In genomic region chr17:6699997-6700947, GRCh38 we compare ENCODE assay signal across 1 cellular context.
TF ChIP-seq lines count a peak whose summit lies in the region.

No MANE protein-coding gene starts in this region.

TF ChIP-seq in HepG2, 621 proteins besides CTCF, POLR2A, EP300 and RAD21 (continued from another document and continues in another):
- TF ChIP-seq, protein P1, sequence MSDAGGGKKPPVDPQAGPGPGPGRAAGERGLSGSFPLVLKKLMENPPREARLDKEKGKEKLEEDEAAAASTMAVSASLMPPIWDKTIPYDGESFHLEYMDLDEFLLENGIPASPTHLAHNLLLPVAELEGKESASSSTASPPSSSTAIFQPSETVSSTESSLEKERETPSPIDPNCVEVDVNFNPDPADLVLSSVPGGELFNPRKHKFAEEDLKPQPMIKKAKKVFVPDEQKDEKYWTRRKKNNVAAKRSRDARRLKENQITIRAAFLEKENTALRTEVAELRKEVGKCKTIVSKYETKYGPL (CRISPR knock-in tag; IDR thresholded peaks at IDR 0.05) = no peak
- no peak; the same call in 1 of the 2 replicates for TF ChIP-seq ZNF607 (CRISPR knock-in tag; IDR thresholded peaks at IDR 0.05; ENCODE audit: borderline replicate concordance)
- TF ChIP-seq SOX6 (IDR thresholded peaks at IDR 0.05) = no peak
- TF ChIP-seq SOX6 (CRISPR knock-in tag; IDR thresholded peaks at IDR 0.05) = peak; percentile 100
- no peak for TF ChIP-seq KLF13 (CRISPR knock-in tag; IDR thresholded peaks at IDR 0.05)
- TF ChIP-seq, protein P2, sequence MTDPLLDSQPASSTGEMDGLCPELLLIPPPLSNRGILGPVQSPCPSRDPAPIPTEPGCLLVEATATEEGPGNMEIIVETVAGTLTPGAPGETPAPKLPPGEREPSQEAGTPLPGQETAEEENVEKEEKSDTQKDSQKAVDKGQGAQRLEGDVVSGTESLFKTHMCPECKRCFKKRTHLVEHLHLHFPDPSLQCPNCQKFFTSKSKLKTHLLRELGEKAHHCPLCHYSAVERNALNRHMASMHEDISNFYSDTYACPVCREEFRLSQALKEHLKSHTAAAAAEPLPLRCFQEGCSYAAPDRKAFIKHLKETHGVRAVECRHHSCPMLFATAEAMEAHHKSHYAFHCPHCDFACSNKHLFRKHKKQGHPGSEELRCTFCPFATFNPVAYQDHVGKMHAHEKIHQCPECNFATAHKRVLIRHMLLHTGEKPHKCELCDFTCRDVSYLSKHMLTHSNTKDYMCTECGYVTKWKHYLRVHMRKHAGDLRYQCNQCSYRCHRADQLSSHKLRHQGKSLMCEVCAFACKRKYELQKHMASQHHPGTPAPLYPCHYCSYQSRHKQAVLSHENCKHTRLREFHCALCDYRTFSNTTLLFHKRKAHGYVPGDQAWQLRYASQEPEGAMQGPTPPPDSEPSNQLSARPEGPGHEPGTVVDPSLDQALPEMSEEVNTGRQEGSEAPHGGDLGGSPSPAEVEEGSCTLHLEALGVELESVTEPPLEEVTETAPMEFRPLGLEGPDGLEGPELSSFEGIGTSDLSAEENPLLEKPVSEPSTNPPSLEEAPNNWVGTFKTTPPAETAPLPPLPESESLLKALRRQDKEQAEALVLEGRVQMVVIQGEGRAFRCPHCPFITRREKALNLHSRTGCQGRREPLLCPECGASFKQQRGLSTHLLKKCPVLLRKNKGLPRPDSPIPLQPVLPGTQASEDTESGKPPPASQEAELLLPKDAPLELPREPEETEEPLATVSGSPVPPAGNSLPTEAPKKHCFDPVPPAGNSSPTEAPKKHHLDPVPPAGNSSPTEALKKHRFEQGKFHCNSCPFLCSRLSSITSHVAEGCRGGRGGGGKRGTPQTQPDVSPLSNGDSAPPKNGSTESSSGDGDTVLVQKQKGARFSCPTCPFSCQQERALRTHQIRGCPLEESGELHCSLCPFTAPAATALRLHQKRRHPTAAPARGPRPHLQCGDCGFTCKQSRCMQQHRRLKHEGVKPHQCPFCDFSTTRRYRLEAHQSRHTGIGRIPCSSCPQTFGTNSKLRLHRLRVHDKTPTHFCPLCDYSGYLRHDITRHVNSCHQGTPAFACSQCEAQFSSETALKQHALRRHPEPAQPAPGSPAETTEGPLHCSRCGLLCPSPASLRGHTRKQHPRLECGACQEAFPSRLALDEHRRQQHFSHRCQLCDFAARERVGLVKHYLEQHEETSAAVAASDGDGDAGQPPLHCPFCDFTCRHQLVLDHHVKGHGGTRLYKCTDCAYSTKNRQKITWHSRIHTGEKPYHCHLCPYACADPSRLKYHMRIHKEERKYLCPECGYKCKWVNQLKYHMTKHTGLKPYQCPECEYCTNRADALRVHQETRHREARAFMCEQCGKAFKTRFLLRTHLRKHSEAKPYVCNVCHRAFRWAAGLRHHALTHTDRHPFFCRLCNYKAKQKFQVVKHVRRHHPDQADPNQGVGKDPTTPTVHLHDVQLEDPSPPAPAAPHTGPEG (CRISPR knock-in tag; IDR thresholded peaks at IDR 0.05) = 0 out of 2 replicates have a peak, but pooled peaks have one; percentile 28
- no peak for TF ChIP-seq NPAS2 (CRISPR knock-in tag; IDR thresholded peaks at IDR 0.05; ENCODE audit: borderline replicate concordance)
- no peak for TF ChIP-seq JARID2 (CRISPR knock-in tag; IDR thresholded peaks at IDR 0.05; ENCODE audit: insufficient replicate concordance)
- peak; percentile 81; the same call in 1 of the 2 replicates for TF ChIP-seq TRIM24 (CRISPR knock-in tag; IDR thresholded peaks at IDR 0.05)
- TF ChIP-seq, protein P3, sequence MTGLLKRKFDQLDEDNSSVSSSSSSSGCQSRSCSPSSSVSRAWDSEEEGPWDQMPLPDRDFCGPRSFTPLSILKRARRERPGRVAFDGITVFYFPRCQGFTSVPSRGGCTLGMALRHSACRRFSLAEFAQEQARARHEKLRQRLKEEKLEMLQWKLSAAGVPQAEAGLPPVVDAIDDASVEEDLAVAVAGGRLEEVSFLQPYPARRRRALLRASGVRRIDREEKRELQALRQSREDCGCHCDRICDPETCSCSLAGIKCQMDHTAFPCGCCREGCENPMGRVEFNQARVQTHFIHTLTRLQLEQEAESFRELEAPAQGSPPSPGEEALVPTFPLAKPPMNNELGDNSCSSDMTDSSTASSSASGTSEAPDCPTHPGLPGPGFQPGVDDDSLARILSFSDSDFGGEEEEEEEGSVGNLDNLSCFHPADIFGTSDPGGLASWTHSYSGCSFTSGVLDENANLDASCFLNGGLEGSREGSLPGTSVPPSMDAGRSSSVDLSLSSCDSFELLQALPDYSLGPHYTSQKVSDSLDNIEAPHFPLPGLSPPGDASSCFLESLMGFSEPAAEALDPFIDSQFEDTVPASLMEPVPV (CRISPR knock-in tag; IDR thresholded peaks at IDR 0.05) = peak; percentile 80
- TF ChIP-seq ZSCAN9 (CRISPR knock-in tag; IDR thresholded peaks at IDR 0.05; ENCODE audit: borderline replicate concordance) = peak; percentile 94
- 0 out of 2 replicates have a peak, but pooled peaks have one; percentile 47 for TF ChIP-seq ISX (CRISPR knock-in tag; conservative IDR thresholded peaks at IDR 0.05)
- TF ChIP-seq ZNF570 (CRISPR knock-in tag; IDR thresholded peaks at IDR 0.05; ENCODE audit: borderline replicate concordance) = 0 out of 2 replicates have a peak, but pooled peaks have one; percentile 44
- no peak for TF ChIP-seq ZNF432 (CRISPR knock-in tag; IDR thresholded peaks at IDR 0.05; ENCODE audit: borderline replicate concordance)
- peak; percentile 57 for TF ChIP-seq ZNF280D (CRISPR knock-in tag; IDR thresholded peaks at IDR 0.05)
- peak; percentile 48; the same call in 1 of the 2 replicates for TF ChIP-seq ELF1 (CRISPR knock-in tag; IDR thresholded peaks at IDR 0.05)
- TF ChIP-seq ZNF761 (CRISPR knock-in tag; conservative IDR thresholded peaks at IDR 0.05) = no peak; the same call in 1 of the 2 replicates
- no peak for TF ChIP-seq EHMT2 (IDR thresholded peaks at IDR 0.05; ENCODE audit: borderline replicate concordance, low read depth, low read length)
- TF ChIP-seq ZNF383 (CRISPR knock-in tag; IDR thresholded peaks at IDR 0.05; ENCODE audit: borderline replicate concordance) = no peak
- TF ChIP-seq RARG (CRISPR knock-in tag; IDR thresholded peaks at IDR 0.05; ENCODE audit: low read depth) = no peak
- no peak for TF ChIP-seq ZNF260 (CRISPR knock-in tag; IDR thresholded peaks at IDR 0.05; ENCODE audit: borderline replicate concordance, low read depth)
- TF ChIP-seq SETDB1 (CRISPR knock-in tag; IDR thresholded peaks at IDR 0.05; ENCODE audit: borderline replicate concordance) = no peak
- no peak; the same call in 1 of the 2 replicates for TF ChIP-seq ZNF792 (CRISPR knock-in tag; IDR thresholded peaks at IDR 0.05)
- peak; percentile 77; the same call in 1 of the 2 replicates for TF ChIP-seq ZNF788 (CRISPR knock-in tag; IDR thresholded peaks at IDR 0.05; ENCODE audit: borderline replicate concordance)
- TF ChIP-seq SP5 (CRISPR knock-in tag; IDR thresholded peaks at IDR 0.05; ENCODE audit: borderline replicate concordance, low read depth) = peak; percentile 13; the same call in 1 of the 2 replicates
- peak; percentile 56 for TF ChIP-seq ZNF430 (CRISPR knock-in tag; IDR thresholded peaks at IDR 0.05)
- TF ChIP-seq HMG20A (CRISPR knock-in tag; IDR thresholded peaks at IDR 0.05; ENCODE audit: borderline replicate concordance) = peak; percentile 94
- TF ChIP-seq ELF4 (CRISPR knock-in tag; IDR thresholded peaks at IDR 0.05; ENCODE audit: borderline replicate concordance) = peak; percentile 94
- no peak for TF ChIP-seq SMARCC2 (IDR thresholded peaks at IDR 0.05)
- TF ChIP-seq ZBTB44 (CRISPR knock-in tag; IDR thresholded peaks at IDR 0.05) = no peak
- TF ChIP-seq SRF (IDR thresholded peaks at IDR 0.05; ENCODE audit: low read depth, low read length) = no peak
- TF ChIP-seq ATF1 (CRISPR knock-in tag; IDR thresholded peaks at IDR 0.05) = peak; percentile 79
- TF ChIP-seq HIC2 (CRISPR knock-in tag; IDR thresholded peaks at IDR 0.05; ENCODE audit: low read depth) = peak; percentile 81; the same call in 1 of the 2 replicates
- TF ChIP-seq BCL3 (CRISPR knock-in tag; IDR thresholded peaks at IDR 0.05) = peak; percentile 32; the same call in 1 of the 2 replicates
- no peak for TF ChIP-seq SAFB2 (CRISPR knock-in tag; IDR thresholded peaks at IDR 0.05; ENCODE audit: borderline replicate concordance, low read depth)
- peak; percentile 74; the same call in 1 of the 2 replicates for TF ChIP-seq TCF7L2 (IDR thresholded peaks at IDR 0.05; ENCODE audit: low read depth, low read length)
- peak; percentile 100 for TF ChIP-seq BCL6 (CRISPR knock-in tag; IDR thresholded peaks at IDR 0.05)
- no peak for TF ChIP-seq ZFP82 (CRISPR knock-in tag; IDR thresholded peaks at IDR 0.05; ENCODE audit: borderline replicate concordance)
- TF ChIP-seq, protein P4, sequence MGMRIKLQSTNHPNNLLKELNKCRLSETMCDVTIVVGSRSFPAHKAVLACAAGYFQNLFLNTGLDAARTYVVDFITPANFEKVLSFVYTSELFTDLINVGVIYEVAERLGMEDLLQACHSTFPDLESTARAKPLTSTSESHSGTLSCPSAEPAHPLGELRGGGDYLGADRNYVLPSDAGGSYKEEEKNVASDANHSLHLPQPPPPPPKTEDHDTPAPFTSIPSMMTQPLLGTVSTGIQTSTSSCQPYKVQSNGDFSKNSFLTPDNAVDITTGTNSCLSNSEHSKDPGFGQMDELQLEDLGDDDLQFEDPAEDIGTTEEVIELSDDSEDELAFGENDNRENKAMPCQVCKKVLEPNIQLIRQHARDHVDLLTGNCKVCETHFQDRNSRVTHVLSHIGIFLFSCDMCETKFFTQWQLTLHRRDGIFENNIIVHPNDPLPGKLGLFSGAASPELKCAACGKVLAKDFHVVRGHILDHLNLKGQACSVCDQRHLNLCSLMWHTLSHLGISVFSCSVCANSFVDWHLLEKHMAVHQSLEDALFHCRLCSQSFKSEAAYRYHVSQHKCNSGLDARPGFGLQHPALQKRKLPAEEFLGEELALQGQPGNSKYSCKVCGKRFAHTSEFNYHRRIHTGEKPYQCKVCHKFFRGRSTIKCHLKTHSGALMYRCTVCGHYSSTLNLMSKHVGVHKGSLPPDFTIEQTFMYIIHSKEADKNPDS (CRISPR knock-in tag; IDR thresholded peaks at IDR 0.05) = peak; percentile 92; the same call in 1 of the 2 replicates
- TF ChIP-seq MATR3 (CRISPR knock-in tag; IDR thresholded peaks at IDR 0.05) = no peak
- TF ChIP-seq HIVEP1 (CRISPR knock-in tag; IDR thresholded peaks at IDR 0.05) = no peak
- no peak for TF ChIP-seq ZNF274 (CRISPR knock-in tag; IDR thresholded peaks at IDR 0.05)
- 0 out of 2 replicates have a peak, but pooled peaks have one; percentile 38 for TF ChIP-seq TSC22D2 (CRISPR knock-in tag; IDR thresholded peaks at IDR 0.05; ENCODE audit: borderline replicate concordance)
- TF ChIP-seq AGO2 (optimal IDR thresholded peaks at IDR 0.05; ENCODE audit: low read depth, low read length) = no peak
- no peak for TF ChIP-seq ATM (IDR thresholded peaks at IDR 0.05; ENCODE audit: borderline replicate concordance)
- TF ChIP-seq ATF7-NPFF (CRISPR knock-in tag; IDR thresholded peaks at IDR 0.05; ENCODE audit: low read depth) = peak; percentile 42; the same call in 1 of the 2 replicates
- no peak for TF ChIP-seq ZNF619 (CRISPR knock-in tag; IDR thresholded peaks at IDR 0.05)
- TF ChIP-seq ZNF550 (CRISPR knock-in tag; IDR thresholded peaks at IDR 0.05; ENCODE audit: borderline replicate concordance) = no peak
- no peak; the same call in 1 of the 2 replicates for TF ChIP-seq ZNF776 (CRISPR knock-in tag; IDR thresholded peaks at IDR 0.05)
